ENCODE assay signal across 33 cellular contexts in genomic region chr3:157418104-157418503, GRCh38. TPM values are rescaled to one million over a fixed set of nuclear protein-coding genes. Genes with fewer than 3 reads are reported as not detected.
DNase-seq lines count a peak whose midpoint lies in the region; ATAC-seq and TF ChIP-seq lines count a peak whose summit lies in the region.
"Had no signal": no experiment of that assay in that cellular context is flagged by ENCODE, and none has a peak within 500 bp of the region (broad histone marks: within the 10 kb centered on the region; RNA-seq: fewer than 3 reads in every experiment).

No MANE protein-coding gene starts in this region.

- H3K9ac ChIP-seq in mammary epithelial cell (ENCODE audit: insufficient read depth, low read length): no peak overlapping the region
- H3K9ac ChIP-seq in neural progenitor cell: no peak overlapping the region

- in situ Hi-C loops in mammary epithelial cell (cut with MboI; ENCODE audit: low sequenced_read_pairs in 2 of 2): no loop called here

- H2AFZ ChIP-seq in mammary epithelial cell (ENCODE audit: low read depth, low read length) (no peak overlapping the region), neural progenitor cell (replicated peaks) (no peak overlapping the region)

- no peaks in the 10 kb centered on the region for H3K4me1 ChIP-seq in mammary epithelial cell (ENCODE audit: insufficient read depth, low read length)
- no peaks in the 10 kb centered on the region for H3K4me1 ChIP-seq in breast epithelium
- peaks cover 16% of the 10 kb centered on the region for H3K4me1 ChIP-seq in SJSA1 (replicated peaks)
- no peaks in the 10 kb centered on the region for H3K4me1 ChIP-seq in neural progenitor cell
- H3K4me1 ChIP-seq: esophagus squamous epithelium, gastroesophageal sphincter, pancreas, right atrium auricular region had no signal

- no peak overlapping the region for H3K4me3 Mint-ChIP-seq in neural progenitor cell
- H3K4me3 Mint-ChIP-seq: activated naive CD8-positive, alpha-beta T cell treated with anti-CD3 and anti-CD28 coated beads, Interleukin-2, amount 10 ng/mL, durations not matched to agents 7 days and 5 days; CD14-positive monocyte; endodermal cell; memory B cell had no signal

- H3K9me3 ChIP-seq in mammary epithelial cell (replicated peaks; ENCODE audit: insufficient read depth, low read length): no peaks in the 10 kb centered on the region
- no peaks in the 10 kb centered on the region for H3K9me3 ChIP-seq in breast epithelium
- H3K9me3 ChIP-seq in SJSA1 (replicated peaks): no peaks in the 10 kb centered on the region
- H3K9me3 ChIP-seq in neural progenitor cell (ENCODE audit: low read depth): no peaks in the 10 kb centered on the region
- H3K9me3 ChIP-seq: esophagus squamous epithelium, gastroesophageal sphincter, pancreas, right atrium auricular region had no signal

- H3K9me3 Mint-ChIP-seq in neural progenitor cell: peaks cover 2% of the 10 kb centered on the region
- H3K9me3 Mint-ChIP-seq: endodermal cell had no signal

- no peak for TF ChIP-seq POLR2A in breast epithelium (IDR thresholded peaks at IDR 0.05)

- H3K4me3 ChIP-seq in mammary epithelial cell (replicated peaks in 1 of 3; ENCODE audit: insufficient read depth in 1 of 3, low read depth in 2 of 3, low read length in 3 of 3) (no peak overlapping the region), breast epithelium (no peak overlapping the region), SJSA1 (no peak overlapping the region), fibroblast of mammary gland (ENCODE audit: control insufficient read depth, low read depth, low read length) (no peak overlapping the region), neural progenitor cell (no peak overlapping the region)
- H3K4me3 ChIP-seq: esophagus squamous epithelium, gastroesophageal sphincter, pancreas, right atrium auricular region had no signal

- CTCF ChIA-PET in mammary epithelial cell (lab: Charles Lee; ENCODE audit: low non-redundant PET): no interaction called here

- 61% methylated on average over 2 of the region's 2 CpGs for WGBS in mammary epithelial cell (ENCODE audit: low coverage, missing lambda C conversion rate)

- dilution Hi-C loops in mammary epithelial cell (cut with HindIII; ENCODE audit: low sequenced_read_pairs): no loop called here

- H3K4me2 ChIP-seq in mammary epithelial cell (ENCODE audit: insufficient read depth, low read depth, low read length): no peak overlapping the region
- no peak overlapping the region for H3K4me2 ChIP-seq in neural progenitor cell

- no peaks in the 10 kb centered on the region for H3K36me3 ChIP-seq in mammary epithelial cell (ENCODE audit: insufficient read depth, low read length)
- H3K36me3 ChIP-seq in breast epithelium: no peaks in the 10 kb centered on the region
- peaks cover 4% of the 10 kb centered on the region; the same call in 1 of the 2 replicates for H3K36me3 ChIP-seq in SJSA1
- no peaks in the 10 kb centered on the region for H3K36me3 ChIP-seq in neural progenitor cell
- H3K36me3 ChIP-seq: esophagus squamous epithelium, gastroesophageal sphincter, pancreas, right atrium auricular region had no signal

- no peaks in the 10 kb centered on the region for H3F3A ChIP-seq in neural progenitor cell (ENCODE audit: low read depth)

- H3K27me3 ChIP-seq in mammary epithelial cell (ENCODE audit: insufficient read depth, low read length) (peaks cover 2% of the 10 kb centered on the region), breast epithelium (no peaks in the 10 kb centered on the region), SJSA1 (replicated peaks) (no peaks in the 10 kb centered on the region), neural progenitor cell (no peaks in the 10 kb centered on the region)
- H3K27me3 ChIP-seq: esophagus squamous epithelium, gastroesophageal sphincter, pancreas, right atrium auricular region had no signal

- H3K36me3 Mint-ChIP-seq in neural progenitor cell: peaks cover 15% of the 10 kb centered on the region
- H3K36me3 Mint-ChIP-seq: activated naive CD8-positive, alpha-beta T cell treated with anti-CD3 and anti-CD28 coated beads, Interleukin-2, amount 10 ng/mL, durations not matched to agents 7 days and 5 days; CD14-positive monocyte; memory B cell had no signal

- H3K27ac ChIP-seq in mammary epithelial cell (ENCODE audit: insufficient read depth, low read depth, low read length) (no peak overlapping the region), breast epithelium (no peak overlapping the region), SJSA1 (peak overlapping the region; percentile 63), neural progenitor cell (no peak overlapping the region)
- H3K27ac ChIP-seq: 22Rv1, esophagus squamous epithelium, gastroesophageal sphincter, pancreas, right atrium auricular region had no signal

- peaks cover 3% of the 10 kb centered on the region for H3K27me3 Mint-ChIP-seq in neural progenitor cell (ENCODE audit: insufficient read depth, low read depth)

- H3K79me2 ChIP-seq in mammary epithelial cell (ENCODE audit: insufficient read depth, low read length) (no peaks in the 10 kb centered on the region), neural progenitor cell (ENCODE audit: low read depth) (no peaks in the 10 kb centered on the region)

- H3K4me1 Mint-ChIP-seq in neural progenitor cell: no peaks in the 10 kb centered on the region
- H3K4me1 Mint-ChIP-seq: activated naive CD8-positive, alpha-beta T cell treated with anti-CD3 and anti-CD28 coated beads, Interleukin-2, amount 10 ng/mL, durations not matched to agents 7 days and 5 days; CD14-positive monocyte; endodermal cell; memory B cell had no signal

- TF ChIP-seq CTCF in mammary epithelial cell (conservative IDR thresholded peaks at IDR 0.05 in 1 of 2, IDR thresholded peaks at IDR 0.05 in 1 of 2; ENCODE audit: extremely low read depth in 1 of 2, insufficient read depth in 1 of 2, low read depth in 1 of 2, low read length in 2 of 2) (no peak), breast epithelium (IDR thresholded peaks at IDR 0.05) (no peak), fibroblast of mammary gland (conservative IDR thresholded peaks at IDR 0.05; ENCODE audit: control insufficient read depth, insufficient read depth, low read depth, low read length) (no peak), neural progenitor cell (IDR thresholded peaks at IDR 0.05) (no peak)

- DNase-seq in mammary epithelial cell (peak; percentile 8), breast epithelium (ENCODE audit: low spot score in 2 of 2) (no peak), SJSA1 (ENCODE audit: low read depth in 1 of 2, low spot score in 2 of 2) (no peak), fibroblast of mammary gland (ENCODE audit: low read depth) (peak; percentile 26), neural progenitor cell (ENCODE audit: low spot score) (no peak), left lobe of liver (ENCODE audit: low spot score) (no peak), ecto neural progenitor cell (ENCODE audit: low spot score) (no peak)
- DNase-seq: activated CD4-positive, alpha-beta T cell treated with anti-CD3 and anti-CD28 coated beads, Interleukin-2, amount 50 U/mL, for 48 hours; activated gamma-delta T cell treated with Interleukin-2 at 50 U/mL for 16 hours; activated naive CD8-positive, alpha-beta T cell treated with anti-CD3 and anti-CD28 coated beads, Interleukin-2, amount 10 ng/mL, durations not matched to agents 7 days and 5 days; activated T-cell treated with anti-CD3 and anti-CD28 coated beads, Interleukin-2, amount 50 U/mL, for 48 hours; aorta; Calu3; cortex of kidney; DMS79; endodermal cell; esophagus squamous epithelium; H7; kidney glomerular epithelial cell; NCI-H2107; NCI-H446; NCI-H82; pancreas; stimulated activated CD4-positive, alpha-beta T cell treated with anti-CD3 and anti-CD28 coated beads, Interleukin-2, amount 100 ng/mL, for 24 hours; stimulated activated naive CD8-positive, alpha-beta T cell treated with anti-CD3 and anti-CD28 coated beads, Interleukin-15, Interleukin-2, amounts not matched to agents 100 U/mL and 50 U/mL, for 24 hours; T-helper 2 cell had no signal

- no peak overlapping the region for H3K27ac Mint-ChIP-seq in neural progenitor cell
- H3K27ac Mint-ChIP-seq: activated naive CD8-positive, alpha-beta T cell treated with anti-CD3 and anti-CD28 coated beads, Interleukin-2, amount 10 ng/mL, durations not matched to agents 7 days and 5 days; endodermal cell; memory B cell had no signal

- ATAC-seq in HG02870 (IDR thresholded peaks at IDR 0.05; ENCODE audit: unreplicated experiment) (no peak), left lobe of liver (no peak)
- ATAC-seq: activated CD4-positive, CD25-positive, alpha-beta regulatory T cell treated with anti-CD3 and anti-CD28 coated beads, Interleukin-2, amount 50 U/mL, for 24 hours; gastroesophageal sphincter; pancreas; stimulated activated naive CD8-positive, alpha-beta T cell treated with anti-CD3 and anti-CD28 coated beads, Interleukin-15, Interleukin-2, amounts not matched to agents 100 U/mL and 50 U/mL, for 24 hours had no signal

- intact Hi-C loops in mammary epithelial cell (cut with micrococcal nuclease): no loop called here
- intact Hi-C loops in breast epithelium (cut with DNase I; ENCODE audit: low total_unique reads): no loop called here

- BruUV-seq in mammary epithelial cell (replicated peaks; lab: Mats Ljungman, UMichigan): no TSS peak

- H4K20me1 ChIP-seq in mammary epithelial cell (ENCODE audit: insufficient read depth, low read length): no peaks in the 10 kb centered on the region
- H4K20me1 ChIP-seq in neural progenitor cell (ENCODE audit: low read depth): no peaks in the 10 kb centered on the region

RNA-seq across cellular contexts. Expression of gene PTX3, which starts 18.5 kb away (rescaled TPM):
- total RNA-seq in mammary epithelial cell (1 to 10 TPM in 1 of 2 donors, under 1 TPM in 1; 0.83 to 1.7 TPM), breast epithelium (10 to 100 TPM; 10.1 to 94.1 (median 36.9) TPM), neural progenitor cell (ENCODE audit: low replicate concordance) (9.0 and 9.1 TPM in 2 replicates), left lobe of liver (0.23 TPM)
- 0.14 TPM for polyA plus RNA-seq in mammary epithelial cell
- not detected for polyA minus RNA-seq in mammary epithelial cell
- total RNA-seq in SJSA1 (2014; rRNA removed; shearing (Covaris generic)): 8.1 and 10.5 TPM in 2 replicates

Comparison
In these comparisons a context has a peak if more than half of its experiments do, and no peak if none do; other contexts are left out.
1. DNase-seq: peak in mammary epithelial cell (single experiment) and fibroblast of mammary gland (single experiment); none in breast epithelium (0 of 2), SJSA1 (0 of 2), neural progenitor cell (single experiment), left lobe of liver (single experiment) and ecto neural progenitor cell (single experiment).